In the genomic region with DNA sequence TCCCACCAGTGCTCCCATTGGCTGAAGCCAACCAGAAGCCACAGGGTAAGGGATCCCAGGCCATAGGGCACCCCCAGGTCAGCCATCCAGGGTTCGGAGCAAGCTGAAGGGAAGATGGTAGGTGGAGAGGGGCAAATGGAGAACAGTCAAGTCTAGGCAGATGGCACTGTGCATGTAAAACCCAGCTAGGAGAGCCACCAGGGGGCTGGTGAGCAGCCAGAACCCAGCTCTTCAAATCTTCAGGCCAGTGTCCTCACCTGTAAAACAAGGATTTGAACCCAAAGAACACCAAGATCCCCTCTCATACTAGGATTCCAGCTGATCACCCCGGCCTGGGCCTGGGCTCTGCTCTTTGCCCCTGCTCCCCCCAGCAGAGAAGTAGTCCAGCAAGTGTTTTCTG, we compare ENCODE assay signal across 34 cellular contexts. TPM values are rescaled to one million over a fixed set of nuclear protein-coding genes. Genes with fewer than 3 reads are reported as not detected.
DNase-seq lines count a peak whose midpoint lies in the region; ATAC-seq and TF ChIP-seq lines count a peak whose summit lies in the region.
"Had no signal": no experiment of that assay in that cellular context is flagged by ENCODE, and none has a peak within 500 bp of the region (broad histone marks: within the 10 kb centered on the region; RNA-seq: fewer than 3 reads in every experiment).

No MANE protein-coding gene starts in this region.

- peaks cover 3% of the 10 kb centered on the region for H3K27me3 Mint-ChIP-seq in GM23338 (ENCODE audit: insufficient read depth, low read depth, poor library complexity)

- no peaks in the 10 kb centered on the region for H3F3A ChIP-seq in GM23338 (replicated peaks; ENCODE audit: low read depth)

- no peak for TF ChIP-seq POLR2A in prostate gland (IDR thresholded peaks at IDR 0.05)

- H3K36me3 ChIP-seq in GM23338 (ENCODE audit: insufficient read depth) (no peaks in the 10 kb centered on the region), WERI-Rb-1 (no peaks in the 10 kb centered on the region), prostate gland (no peaks in the 10 kb centered on the region), MG63 (no peaks in the 10 kb centered on the region)
- H3K36me3 ChIP-seq: ascending aorta, cardiac muscle cell, left lung, pancreas, SJCRH30 had no signal

- peaks cover 3% of the 10 kb centered on the region; the same call in 2 of the 3 replicates for H3K9me3 Mint-ChIP-seq in GM23338

- no peaks in the 10 kb centered on the region for H3K79me2 ChIP-seq in GM23338 (replicated peaks; ENCODE audit: insufficient read depth)

- H3K36me3 Mint-ChIP-seq in GM23338 (ENCODE audit: low read depth): no peaks in the 10 kb centered on the region
- H3K36me3 Mint-ChIP-seq: CD4-positive, CD25-positive, alpha-beta regulatory T cell; T-cell had no signal

- H3K9me3 ChIP-seq in WERI-Rb-1 (ENCODE audit: severe bottlenecking) (peaks cover 2% of the 10 kb centered on the region), prostate gland (no peaks in the 10 kb centered on the region), MG63 (no peaks in the 10 kb centered on the region)
- H3K9me3 ChIP-seq: ascending aorta, left lung, pancreas, right atrium auricular region, SJCRH30 had no signal

- intact Hi-C loops in prostate gland (cut with DNase I): no loop called here

- H4K20me1 ChIP-seq in GM23338 (replicated peaks; ENCODE audit: insufficient read depth): no peaks in the 10 kb centered on the region

- no peak overlapping the region for H3K4me3 ChIP-seq in GM23338
- no peak overlapping the region for H3K4me3 ChIP-seq in WERI-Rb-1 (ENCODE audit: low read depth, low read length)
- no peak overlapping the region for H3K4me3 ChIP-seq in prostate gland
- H3K4me3 ChIP-seq in MG63: no peak overlapping the region
- H3K4me3 ChIP-seq: ascending aorta, cardiac muscle cell, coronary artery, left lung, pancreas, right atrium auricular region, SJCRH30, smooth muscle cell had no signal

- no peak overlapping the region for H2AFZ ChIP-seq in GM23338

- DNase-seq in DMS53 (lab: John Stamatoyannopoulos, UW): peak; percentile 6
- DNase-seq in DMS53 treated with DMSO at 0.1 percent for 48 hours (lab: John Stamatoyannopoulos, UW; ENCODE audit: unreplicated experiment): no peak
- no peak for DNase-seq in GM23338 (ENCODE audit: low spot score)
- no peak for DNase-seq in WERI-Rb-1
- DNase-seq in iPS-NIHi7 (ENCODE audit: extremely low spot score): peak; percentile 29
- DNase-seq in prostate gland (ENCODE audit: low spot score): no peak
- DNase-seq in MG63: no peak
- DNase-seq: 8988T; activated CD4-positive, alpha-beta T cell treated with anti-CD3 and anti-CD28 coated beads, Interleukin-2, amount 50 U/mL, for 1 hour; activated gamma-delta T cell treated with Interleukin-2 at 50 U/mL for 16 hours; activated T-cell treated with anti-CD3 and anti-CD28 coated beads, Interleukin-2, amount 50 U/mL, for 4 hours; CD4-positive, CD25-positive, alpha-beta regulatory T cell; effector CD8-positive, alpha-beta T cell; head of caudate nucleus; islet precursor cell; KBM-7; left lung; mesendoderm; NCI-H1417 treated with DMSO at 0.1 percent for 48 hours; NCI-H2029 treated with DMSO at 0.1 percent for 48 hours; NCI-H226; NCI-H526 treated with DMSO at 0.1 percent for 48 hours; pancreas; SJCRH30; stimulated activated CD4-positive, alpha-beta T cell treated with anti-CD3 and anti-CD28 coated beads, Interleukin-1b, Interleukin-23, amount 100 ng/mL, for 48 hours; stimulated activated naive CD8-positive, alpha-beta T cell treated with anti-CD3 and anti-CD28 coated beads, Interleukin-15, Interleukin-2, amounts not matched to agents 100 U/mL and 50 U/mL, for 24 hours; T-cell had no signal

- H3K27ac ChIP-seq in GM23338 (ENCODE audit: low read depth) (no peak overlapping the region), WERI-Rb-1 (no peak overlapping the region), prostate gland (no peak overlapping the region)
- H3K27ac ChIP-seq: ascending aorta, cardiac muscle cell, coronary artery, epithelial cell of prostate, left lung, pancreas, right atrium auricular region, SJCRH30 had no signal

- no peak; the same call in 2 of the 3 replicates for ATAC-seq in GM23338
- no peak for ATAC-seq in GM21526 (IDR thresholded peaks at IDR 0.05; ENCODE audit: low FRiP score, unreplicated experiment)
- ATAC-seq: activated T-cell treated with anti-CD3 and anti-CD28 coated beads, Interleukin-2, amount 50 U/mL, for 4 hours; left lung; pancreas; stimulated activated naive CD8-positive, alpha-beta T cell treated with anti-CD3 and anti-CD28 coated beads, Interleukin-15, Interleukin-2, amounts not matched to agents 100 U/mL and 50 U/mL, for 24 hours; T-cell had no signal

- 97% methylated on average over 2 of the region's 2 CpGs for WGBS in prostate gland

- 0 out of 2 replicates have a peak, but pooled peaks cover 7% of the 10 kb centered on the region for H3K9me2 ChIP-seq in GM23338 (ENCODE audit: insufficient read depth)

- TF ChIP-seq CTCF in GM23338 (conservative IDR thresholded peaks at IDR 0.05; ENCODE audit: low read depth in 2 of 2): peak; percentile 36 to 48
- TF ChIP-seq CTCF in WERI-Rb-1 (IDR thresholded peaks at IDR 0.05; ENCODE audit: low read depth, low read length): peak; percentile 58
- TF ChIP-seq CTCF in prostate gland (IDR thresholded peaks at IDR 0.05): no peak

- H3K4me1 Mint-ChIP-seq in GM23338: no peaks in the 10 kb centered on the region
- H3K4me1 Mint-ChIP-seq: CD4-positive, CD25-positive, alpha-beta regulatory T cell; T-cell had no signal

- no peaks in the 10 kb centered on the region for H3K27me3 ChIP-seq in GM23338 (ENCODE audit: insufficient read depth)
- no peaks in the 10 kb centered on the region for H3K27me3 ChIP-seq in WERI-Rb-1 (ENCODE audit: insufficient read depth, low read depth, severe bottlenecking)
- H3K27me3 ChIP-seq in prostate gland (replicated peaks; ENCODE audit: insufficient read depth): no peaks in the 10 kb centered on the region
- no peaks in the 10 kb centered on the region for H3K27me3 ChIP-seq in MG63
- H3K27me3 ChIP-seq: ascending aorta, cardiac muscle cell, left lung, pancreas, right atrium auricular region had no signal

- no peak overlapping the region for H3K4me2 ChIP-seq in GM23338
- H3K4me2 ChIP-seq: smooth muscle cell had no signal

- H3K4me1 ChIP-seq in GM23338 (ENCODE audit: insufficient read depth) (no peaks in the 10 kb centered on the region), prostate gland (replicated peaks) (no peaks in the 10 kb centered on the region)
- H3K4me1 ChIP-seq: ascending aorta, left lung, pancreas had no signal

- no peak overlapping the region for H3K4me3 Mint-ChIP-seq in GM23338
- H3K4me3 Mint-ChIP-seq: activated T-cell treated with anti-CD3 and anti-CD28 coated beads, Interleukin-2, amount 50 U/mL, for 4 hours; CD4-positive, CD25-positive, alpha-beta regulatory T cell; T-cell had no signal

- no peak overlapping the region for H3K27ac Mint-ChIP-seq in GM23338
- H3K27ac Mint-ChIP-seq: CD4-positive, CD25-positive, alpha-beta regulatory T cell; T-cell had no signal

TF ChIP-seq in GM23338, 12 proteins besides CTCF, POLR2A, EP300 and RAD21 (continues in another document):
- no peak for TF ChIP-seq CREB1 (CRISPR knock-in tag; IDR thresholded peaks at IDR 0.05; ENCODE audit: low read depth)

RNA-seq across cellular contexts. Expression of a gene that starts 43.5 kb away (rescaled TPM):
- total RNA-seq in GM23338 (2014; rRNA removed; shearing (Covaris generic)): 17.0 and 17.8 TPM in 2 replicates
- 8.8 and 9.4 TPM in 2 replicates for polyA plus RNA-seq in GM23338 (2016; fragmentation: Nextera tagmentation; extraction: Ambion mirVana)
- total RNA-seq in prostate gland: 1 to 10 TPM; 5.1 to 8.9 TPM
- 20.7 and 24.3 TPM in 2 replicates for total RNA-seq in MG63 (2014; rRNA removed; shearing (Covaris generic); ENCODE audit: low replicate concordance)

Comparison
In these comparisons a context has a peak if more than half of its experiments do, and no peak if none do; other contexts are left out.
1. DNase-seq: peak in DMS53 (single experiment) and iPS-NIHi7 (single experiment); none in DMS53 treated with DMSO at 0.1 percent for 48 hours (single experiment), GM23338 (single experiment), WERI-Rb-1 (single experiment), prostate gland (single experiment) and MG63 (single experiment).
2. CTCF ChIP-seq: peak in GM23338 (2 of 2) and WERI-Rb-1 (single experiment); none in prostate gland (0 of 4).